In genomic region chr5:133365738-133366137, GRCh38 we compare ENCODE assay signal across 28 cellular contexts.
"Had no signal": no experiment of that assay in that cellular context is flagged by ENCODE, and none has a peak within 500 bp of the region (broad histone marks: within the 10 kb centered on the region; RNA-seq: fewer than 3 reads in every experiment).

No MANE protein-coding gene starts in this region.

- H3K36me3 Mint-ChIP-seq: activated CD8-positive, alpha-beta memory T cell treated with anti-CD3 and anti-CD28 coated beads, Interleukin-2, amount 10 ng/mL, durations not matched to agents 7 days and 5 days; activated naive CD4-positive, alpha-beta T cell treated with anti-CD3 and anti-CD28 coated beads, Interleukin-2, amount 50 U/mL, for 72 hours; brain had no signal

- DNase-seq: activated B cell treated with CpG ODN at 0.5 μM for 24 hours; activated CD4-positive, alpha-beta T cell treated with anti-CD3 and anti-CD28 coated beads for 1 hour; activated CD4-positive, alpha-beta T cell treated with anti-CD3 and anti-CD28 coated beads, Interleukin-2, amount 10 ng/mL, durations not matched to agents 24 days and 14 days; activated CD4-positive, alpha-beta T cell treated with anti-CD3 and anti-CD28 coated beads, Interleukin-2, amount 50 U/mL, for 48 hours; activated CD8-positive, alpha-beta memory T cell treated with anti-CD3 and anti-CD28 coated beads, Interleukin-2, amount 10 ng/mL, durations not matched to agents 7 days and 5 days; activated effector memory CD4-positive, alpha-beta T cell treated with anti-CD3 and anti-CD28 coated beads, Interleukin-2, amount 50 U/mL, for 16 hours; activated naive CD4-positive, alpha-beta T cell treated with Interleukin-2 at 50 U/mL for 16 hours; activated T-cell treated with anti-CD3 and anti-CD28 coated beads, Interleukin-2, amount 50 U/mL, for 24 hours; amniotic stem cell; MG63; MV-4-11; NCI-H1092 treated with DMSO at 0.1 percent for 48 hours; NCI-H1436; NCI-H1694 treated with DMSO at 0.1 percent for 48 hours; NCI-H2081; NCI-H510A treated with DMSO at 0.1 percent for 48 hours; NK-92 treated with Interleukin-12 subunit alpha and Interleukin-12 subunit beta, amount 100 ng/mL, for 24 hours; SHP77; SW 1271; T-helper 9 cell had no signal

- H3K4me1 ChIP-seq: SJSA1 had no signal

- H3K9me3 ChIP-seq: MG63, SJSA1 had no signal

- H3K4me3 ChIP-seq: cardiac muscle cell, MG63, SJSA1 had no signal

- H3K27ac ChIP-seq: cardiac muscle cell, SJSA1 had no signal

- H3K4me1 Mint-ChIP-seq: activated B cell treated with CpG ODN at 0.5 μM for 24 hours; activated CD4-positive, alpha-beta T cell treated with anti-CD3 and anti-CD28 coated beads, Interleukin-2, amount 10 ng/mL, durations not matched to agents 24 days and 14 days; activated CD8-positive, alpha-beta memory T cell treated with anti-CD3 and anti-CD28 coated beads, Interleukin-2, amount 10 ng/mL, durations not matched to agents 7 days and 5 days; activated naive CD8-positive, alpha-beta T cell treated with anti-CD3 and anti-CD28 coated beads, Interleukin-2, amount 50 U/mL, for 24 hours had no signal

- H3K27ac Mint-ChIP-seq: activated B cell treated with CpG ODN at 0.5 μM for 24 hours; activated CD4-positive, alpha-beta T cell treated with anti-CD3 and anti-CD28 coated beads, Interleukin-2, amount 10 ng/mL, durations not matched to agents 24 days and 14 days; activated CD8-positive, alpha-beta memory T cell treated with anti-CD3 and anti-CD28 coated beads, Interleukin-2, amount 10 ng/mL, durations not matched to agents 7 days and 5 days; activated naive CD4-positive, alpha-beta T cell treated with anti-CD3 and anti-CD28 coated beads, Interleukin-2, amount 50 U/mL, for 72 hours; activated naive CD8-positive, alpha-beta T cell treated with anti-CD3 and anti-CD28 coated beads, Interleukin-2, amount 50 U/mL, for 24 hours; activated T-cell treated with anti-CD3 and anti-CD28 coated beads, Interleukin-2, amount 50 U/mL, for 24 hours; activated T-helper 1 cell treated with anti-CD3 and anti-CD28 coated beads, Interleukin-12 subunit alpha, Interleukin-12 subunit beta, Interleukin-2, Interleukin-4 antibody, amounts not matched to agents 30 ng/mL and 10 ng/mL and 1 ng/mL, durations not matched to agents 14 hours and 24 hours and 36 hours had no signal

- H3K36me3 ChIP-seq: cardiac muscle cell, MG63, SJSA1 had no signal

- ATAC-seq: activated CD8-positive, alpha-beta memory T cell treated with anti-CD3 and anti-CD28 coated beads, Interleukin-2, amount 10 ng/mL, durations not matched to agents 7 days and 5 days; activated naive CD4-positive, alpha-beta T cell treated with anti-CD3 and anti-CD28 coated beads, Interleukin-2, amount 50 U/mL, for 72 hours; activated naive CD8-positive, alpha-beta T cell treated with anti-CD3 and anti-CD28 coated beads, Interleukin-2, amount 50 U/mL, for 24 hours; PC-3; SK-N-SH treated with all-trans-retinoic acid at 6 μM for 48 hours had no signal

- H3K4me3 Mint-ChIP-seq: activated B cell treated with CpG ODN at 0.5 μM for 24 hours; activated CD4-positive, alpha-beta T cell treated with anti-CD3 and anti-CD28 coated beads, Interleukin-2, amount 10 ng/mL, durations not matched to agents 24 days and 14 days; activated CD8-positive, alpha-beta memory T cell treated with anti-CD3 and anti-CD28 coated beads, Interleukin-2, amount 10 ng/mL, durations not matched to agents 7 days and 5 days; activated naive CD8-positive, alpha-beta T cell treated with anti-CD3 and anti-CD28 coated beads, Interleukin-2, amount 50 U/mL, for 24 hours; activated T-cell treated with anti-CD3 and anti-CD28 coated beads, Interleukin-2, amount 50 U/mL, for 24 hours; activated T-helper 1 cell treated with anti-CD3 and anti-CD28 coated beads, Interleukin-12 subunit alpha, Interleukin-12 subunit beta, Interleukin-2, Interleukin-4 antibody, amounts not matched to agents 30 ng/mL and 10 ng/mL and 1 ng/mL, durations not matched to agents 14 hours and 24 hours and 36 hours had no signal

- H3K27me3 ChIP-seq: cardiac muscle cell, MG63 had no signal

- H3K9me3 Mint-ChIP-seq: activated B cell treated with CpG ODN at 0.5 μM for 24 hours; activated CD4-positive, alpha-beta T cell treated with anti-CD3 and anti-CD28 coated beads, Interleukin-2, amount 10 ng/mL, durations not matched to agents 24 days and 14 days; activated naive CD4-positive, alpha-beta T cell treated with anti-CD3 and anti-CD28 coated beads, Interleukin-2, amount 50 U/mL, for 72 hours; activated naive CD8-positive, alpha-beta T cell treated with anti-CD3 and anti-CD28 coated beads, Interleukin-2, amount 50 U/mL, for 24 hours; activated T-cell treated with anti-CD3 and anti-CD28 coated beads, Interleukin-2, amount 50 U/mL, for 24 hours; activated T-helper 1 cell treated with anti-CD3 and anti-CD28 coated beads, Interleukin-12 subunit alpha, Interleukin-12 subunit beta, Interleukin-2, Interleukin-4 antibody, amounts not matched to agents 30 ng/mL and 10 ng/mL and 1 ng/mL, durations not matched to agents 14 hours and 24 hours and 36 hours had no signal
